In the genomic region with DNA sequence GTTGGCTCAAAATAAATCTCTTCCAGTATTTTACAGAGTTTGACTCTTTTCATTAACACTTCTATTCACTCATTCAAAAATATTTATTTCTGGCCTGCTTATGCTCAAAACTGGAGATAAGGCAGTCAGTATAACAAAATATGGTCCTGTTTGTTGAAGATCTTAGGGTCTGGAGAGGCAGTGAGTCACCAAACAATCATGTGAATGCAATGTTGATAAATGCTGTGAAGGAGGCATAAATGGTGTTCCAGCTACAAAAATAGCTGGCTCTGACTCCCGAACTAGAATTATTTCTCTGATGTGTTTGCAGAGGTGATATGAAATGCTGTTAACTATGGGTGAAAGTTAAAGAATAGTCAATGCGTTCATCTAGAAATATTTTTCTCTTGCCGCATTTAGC, we compare ENCODE assay signal across 19 cellular contexts.
A peak's percentile ranks its signal among the peaks of the same experiment; 100 is the strongest.
DNase-seq lines count a peak whose midpoint lies in the region; ATAC-seq and TF ChIP-seq lines count a peak whose summit lies in the region.
"Had no signal": no experiment of that assay in that cellular context is flagged by ENCODE, and none has a peak within 500 bp of the region (broad histone marks: within the 10 kb centered on the region; RNA-seq: fewer than 3 reads in every experiment).

No MANE protein-coding gene starts in this region.

- no peak overlapping the region for H3K23ac ChIP-seq in mesendoderm (ENCODE audit: low read length)

- H2BK120ac ChIP-seq in mesendoderm (ENCODE audit: low read depth, low read length), result no peak overlapping the region

- DNase-seq in DMS53 (lab: John Stamatoyannopoulos, UW), result peak; percentile 79
- peak; percentile 75 for DNase-seq in NCI-H226
- DNase-seq in dermis blood vessel endothelial cell, result peak; percentile 27
- DNase-seq in mesendoderm, result no peak
- no peak for DNase-seq in mucosa of descending colon
- no peak for DNase-seq in thyroid gland
- no peak for DNase-seq in foreskin keratinocyte
- DNase-seq in NCI-H2081 (lab: John Stamatoyannopoulos, UW), result no peak
- DNase-seq: ACHN; activated CD8-positive, alpha-beta memory T cell treated with anti-CD3 and anti-CD28 coated beads, Interleukin-2, amount 50 U/mL, for 48 hours; CD8-positive, alpha-beta memory T cell; effector memory CD4-positive, alpha-beta T cell; GDM1; KG1; NCI-H1417; SHP77 treated with DMSO at 0.1 percent for 48 hours had no signal

- H3K36me3 ChIP-seq in mesendoderm (ENCODE audit: control insufficient read depth, insufficient read depth, low read length), result no peaks in the 10 kb centered on the region
- no peaks in the 10 kb centered on the region for H3K36me3 ChIP-seq in mucosa of descending colon (ENCODE audit: low read depth)
- no peaks in the 10 kb centered on the region for H3K36me3 ChIP-seq in thyroid gland
- H3K36me3 ChIP-seq: vagina had no signal

- no peak for TF ChIP-seq CTCF in mucosa of descending colon (IDR thresholded peaks at IDR 0.05)
- no peak for TF ChIP-seq CTCF in thyroid gland (IDR thresholded peaks at IDR 0.05)
- TF ChIP-seq CTCF in foreskin keratinocyte (conservative IDR thresholded peaks at IDR 0.05), result no peak

- no peak overlapping the region for H2BK5ac ChIP-seq in mesendoderm (ENCODE audit: low read length)

- H3K79me2 ChIP-seq in mesendoderm (ENCODE audit: control insufficient read depth, insufficient read depth, low read length), result no peaks in the 10 kb centered on the region

- no peak overlapping the region for H3K27ac ChIP-seq in mesendoderm (ENCODE audit: low read depth, low read length)
- no peak overlapping the region for H3K27ac ChIP-seq in thyroid gland
- H3K27ac ChIP-seq in foreskin keratinocyte, result no peak overlapping the region
- H3K27ac ChIP-seq: vagina had no signal

- no peak for ATAC-seq in mucosa of descending colon
- no peak for ATAC-seq in foreskin keratinocyte
- ATAC-seq: HCT116; stimulated activated memory B cell treated with anti-CD40 and anti-IgM and Interleukin-4, amounts not matched to agents 10 μg/mL and 1 μg/mL and 100 μg/mL, for 72 hours had no signal

- H3K4me3 ChIP-seq in mesendoderm (ENCODE audit: low read length) (no peak overlapping the region), mucosa of descending colon (no peak overlapping the region), thyroid gland (replicated peaks in 1 of 3) (no peak overlapping the region)
- H3K4me3 ChIP-seq: vagina had no signal

- peak overlapping the region; percentile 5 for H3K18ac ChIP-seq in mesendoderm (ENCODE audit: low read length)

- H4K5ac ChIP-seq in mesendoderm (ENCODE audit: low read length), result no peak overlapping the region

- intact Hi-C loops in mucosa of descending colon (cut with DNase I, micrococcal nuclease), result no loop called here
- intact Hi-C loops in thyroid gland (cut with DNase I), result no loop called here

- no peak overlapping the region for H3K9ac ChIP-seq in mesendoderm (ENCODE audit: low read length)

- H2BK15ac ChIP-seq in mesendoderm (replicated peaks; ENCODE audit: low read depth), result no peak overlapping the region

- WGBS in mesendoderm (ENCODE audit: extremely low coverage, insufficient coverage, low lambda C conversion rate), result no CpG with 5 or more reads among the region's 3 CpGs
- 63 to 75% methylated on average over 3 of the region's 3 CpGs for WGBS in thyroid gland, 2 donors

- H3K79me1 ChIP-seq in mesendoderm (ENCODE audit: low read length), result no peaks in the 10 kb centered on the region

- peaks cover 25% of the 10 kb centered on the region for H3K9me3 ChIP-seq in mucosa of descending colon
- no peaks in the 10 kb centered on the region for H3K9me3 ChIP-seq in thyroid gland
- H3K9me3 ChIP-seq: vagina had no signal

- H3K4me2 ChIP-seq in mesendoderm (ENCODE audit: low read length), result no peak overlapping the region

- no peak overlapping the region for H2AK5ac ChIP-seq in mesendoderm (ENCODE audit: low read length)

- H3K4me1 ChIP-seq in mesendoderm (ENCODE audit: control insufficient read depth, low read depth, low read length) (peaks cover 4% of the 10 kb centered on the region), mucosa of descending colon (ENCODE audit: low read depth) (no peaks in the 10 kb centered on the region), thyroid gland (no peaks in the 10 kb centered on the region), foreskin keratinocyte (no peaks in the 10 kb centered on the region)

- H3K56ac ChIP-seq in mesendoderm (ENCODE audit: low read length), result no peak overlapping the region

- no peak for TF ChIP-seq POLR2A in thyroid gland (IDR thresholded peaks at IDR 0.05)

- no peak overlapping the region for H3K4ac ChIP-seq in mesendoderm (ENCODE audit: low read depth, low read length)

- H3K27me3 ChIP-seq in mesendoderm (ENCODE audit: insufficient read depth, low read length, poor library complexity), result no peaks in the 10 kb centered on the region
- H3K27me3 ChIP-seq in thyroid gland, result no peaks in the 10 kb centered on the region
- no peaks in the 10 kb centered on the region for H3K27me3 ChIP-seq in foreskin keratinocyte
- H3K27me3 ChIP-seq: vagina had no signal

- H4K8ac ChIP-seq in mesendoderm (ENCODE audit: low read depth, low read length), result no peak overlapping the region

Comparison
In these comparisons a context has a peak if more than half of its experiments do, and no peak if none do; other contexts are left out.
1. DNase-seq: peak in DMS53 (single experiment), NCI-H226 (single experiment) and dermis blood vessel endothelial cell (single experiment); none in mesendoderm (single experiment), mucosa of descending colon (0 of 3), thyroid gland (0 of 2), foreskin keratinocyte (0 of 2) and NCI-H2081 (0 of 2).